ENCODE assay signal across 14 cellular contexts in genomic region chr20:59772373-59772705, GRCh38.
DNase-seq lines count a peak whose midpoint lies in the region; ATAC-seq and TF ChIP-seq lines count a peak whose summit lies in the region.
"Had no signal": no experiment of that assay in that cellular context is flagged by ENCODE, and none has a peak within 500 bp of the region (broad histone marks: within the 10 kb centered on the region; RNA-seq: fewer than 3 reads in every experiment).

No MANE protein-coding gene starts in this region.

- no peaks in the 10 kb centered on the region for H3K79me2 ChIP-seq in KMS-11 (ENCODE audit: insufficient read depth, low read depth)

- H3K9ac ChIP-seq in KMS-11 = no peak overlapping the region

- peaks cover 14% of the 10 kb centered on the region for H3K4me1 ChIP-seq in KMS-11 (ENCODE audit: low read depth, poor library complexity, severe bottlenecking)
- H3K4me1 ChIP-seq: BE2C, Caco-2, HAP-1 had no signal

- H3K27me3 ChIP-seq in KMS-11 (ENCODE audit: insufficient read depth, low read depth) = no peaks in the 10 kb centered on the region
- H3K27me3 ChIP-seq: BE2C had no signal

- H3K27ac ChIP-seq in KMS-11 (peak overlapping the region; percentile 27; the same call in 1 of the 2 replicates), coronary artery (no peak overlapping the region)
- H3K27ac ChIP-seq: C4-2B had no signal

- no peak overlapping the region for H3K4me3 ChIP-seq in KMS-11 (IDR thresholded peaks at IDR 0.05; ENCODE audit: insufficient read depth, low read depth, low read length)
- no peak overlapping the region for H3K4me3 ChIP-seq in coronary artery
- H3K4me3 ChIP-seq: HAP-1 had no signal

- peak; percentile 36 for DNase-seq in activated effector memory CD4-positive, alpha-beta T cell treated with anti-CD3 and anti-CD28 coated beads, Interleukin-2, amount 50 U/mL, for 16 hours
- no peak for DNase-seq in activated effector memory CD4-positive, alpha-beta T cell treated with Interleukin-2 at 50 U/mL for 16 hours
- peak; percentile 47 for DNase-seq in coronary artery (ENCODE audit: low spot score)
- no peak for DNase-seq in HK-2 (ENCODE audit: unreplicated experiment)
- DNase-seq in HCEC 1CT = no peak
- DNase-seq: ACHN, BE2C, GF-D8, HFFc6 had no signal

- TF ChIP-seq CTCF in KMS-11 (conservative IDR thresholded peaks at IDR 0.05; ENCODE audit: low read depth, low read length) (no peak), coronary artery (IDR thresholded peaks at IDR 0.05) (no peak)

- no peaks in the 10 kb centered on the region for H4K20me1 ChIP-seq in KMS-11 (ENCODE audit: insufficient read depth)

- no peak overlapping the region for H3K4me2 ChIP-seq in KMS-11

- peak overlapping the region; percentile 19; the same call in 1 of the 2 replicates for H2AFZ ChIP-seq in KMS-11 (ENCODE audit: low read depth)

- H3K36me3 ChIP-seq in KMS-11 (ENCODE audit: insufficient read depth) = no peaks in the 10 kb centered on the region
- H3K36me3 ChIP-seq: BE2C, HAP-1 had no signal

- no peak for ATAC-seq in HG03469 (IDR thresholded peaks at IDR 0.05; ENCODE audit: unreplicated experiment)

Comparison
In these comparisons a context has a peak if more than half of its experiments do, and no peak if none do; other contexts are left out.
1. DNase-seq: peak in activated effector memory CD4-positive, alpha-beta T cell treated with anti-CD3 and anti-CD28 coated beads, Interleukin-2, amount 50 U/mL, for 16 hours (single experiment) and coronary artery (single experiment); none in activated effector memory CD4-positive, alpha-beta T cell treated with Interleukin-2 at 50 U/mL for 16 hours (single experiment), HK-2 (single experiment) and HCEC 1CT (single experiment).